22 cellular contexts compared by ENCODE assay signal in genomic region chr1:65176071-65176470, GRCh38. TPM values are rescaled to one million over a fixed set of nuclear protein-coding genes. Genes with fewer than 3 reads are reported as not detected.
DNase-seq lines count a peak whose midpoint lies in the region; ATAC-seq and TF ChIP-seq lines count a peak whose summit lies in the region.
"Had no signal": no experiment of that assay in that cellular context is flagged by ENCODE, and none has a peak within 500 bp of the region (broad histone marks: within the 10 kb centered on the region; RNA-seq: fewer than 3 reads in every experiment).

No MANE protein-coding gene starts in this region.

- ATAC-seq in Right ventricle myocardium inferior (peak; percentile 59), right cardiac atrium (peak; percentile 32 to 44), lower lobe of right lung (no peak), HG03442 (IDR thresholded peaks at IDR 0.05; ENCODE audit: unreplicated experiment) (no peak), HG02571 (IDR thresholded peaks at IDR 0.05; ENCODE audit: unreplicated experiment) (no peak)
- ATAC-seq: activated naive CD8-positive, alpha-beta T cell treated with anti-CD3 and anti-CD28 coated beads, Interleukin-2, amount 50 U/mL, for 24 hours; mucosa of descending colon had no signal

- H3K4me1 ChIP-seq in right cardiac atrium (ENCODE audit: control insufficient read depth, insufficient read depth, low read length): peaks cover 19% of the 10 kb centered on the region
- H3K4me1 ChIP-seq in lower lobe of right lung: peaks cover 20% of the 10 kb centered on the region
- H3K4me1 ChIP-seq: HAP-1 had no signal

- no peaks in the 10 kb centered on the region for H3K36me3 ChIP-seq in lower lobe of right lung
- H3K36me3 ChIP-seq: HAP-1, upper lobe of right lung had no signal

- TF ChIP-seq CTCF in coronary artery (IDR thresholded peaks at IDR 0.05) (no peak), lower lobe of right lung (IDR thresholded peaks at IDR 0.05) (no peak)

- intact Hi-C loops in Right ventricle myocardium inferior (cut with DNase I) (loop anchor here (1.0 to 10.0 kb wide), 2 partner anchors 9 to 221 kb away; no protein-coding TSS in a partner anchor), cardiac septum (cut with DNase I) (loop anchor here (10.0 kb wide), 1 partner anchor 111 kb away; no protein-coding TSS in a partner anchor), right cardiac atrium (cut with DNase I) (no loop called here), lower lobe of right lung (cut with DNase I) (no loop called here)

- H3K4me3 ChIP-seq in coronary artery (peak overlapping the region; percentile 29), right cardiac atrium (ENCODE audit: low read length) (no peak overlapping the region), lower lobe of right lung (no peak overlapping the region)
- H3K4me3 ChIP-seq: HAP-1, mucosa of descending colon, upper lobe of right lung had no signal

- H3K27ac ChIP-seq in coronary artery: peak overlapping the region; percentile 27 to 72
- H3K27ac ChIP-seq in right cardiac atrium (ENCODE audit: low read length): peak overlapping the region; percentile 98
- H3K27ac ChIP-seq in lower lobe of right lung: no peak overlapping the region
- H3K27ac ChIP-seq: upper lobe of right lung had no signal

- H3K9me3 ChIP-seq in right cardiac atrium (ENCODE audit: control insufficient read depth, low read length): no peaks in the 10 kb centered on the region
- no peaks in the 10 kb centered on the region for H3K9me3 ChIP-seq in lower lobe of right lung
- H3K9me3 ChIP-seq: HAP-1, mucosa of descending colon, upper lobe of right lung had no signal

- DNase-seq in Right ventricle myocardium inferior (ENCODE audit: missing footprints) (no peak), cardiac septum (ENCODE audit: low spot score) (no peak), coronary artery (ENCODE audit: low spot score) (no peak), right cardiac atrium (no peak), lower lobe of right lung (no peak)
- DNase-seq in effector CD4-positive, alpha-beta T cell: no peak
- DNase-seq: 8988T; activated CD4-positive, alpha-beta T cell treated with anti-CD3 and anti-CD28 coated beads, Interleukin-2, amount 10 ng/mL, durations not matched to agents 24 days and 14 days; activated CD8-positive, alpha-beta memory T cell treated with anti-CD3 and anti-CD28 coated beads, Interleukin-2, amount 50 U/mL, for 4 hours; activated naive CD8-positive, alpha-beta T cell treated with anti-CD3 and anti-CD28 coated beads, Interleukin-2, amount 50 U/mL, for 24 hours; AML-193; erythroblast; mucosa of descending colon; NCI-H1092 treated with DMSO at 0.1 percent for 48 hours; NCI-H2081 treated with DMSO at 0.1 percent for 48 hours; posterior cingulate gyrus; SIG-M5; stimulated activated naive CD4-positive, alpha-beta T cell; upper lobe of right lung had no signal

- no peaks in the 10 kb centered on the region for H3K27me3 ChIP-seq in right cardiac atrium (ENCODE audit: control insufficient read depth, insufficient read depth)
- H3K27me3 ChIP-seq in lower lobe of right lung (ENCODE audit: low read depth): no peaks in the 10 kb centered on the region
- H3K27me3 ChIP-seq: upper lobe of right lung had no signal

- 71% methylated on average over 2 of the region's 2 CpGs for WGBS in right cardiac atrium

RNA-seq across cellular contexts. Expression of gene AK4, which starts 28.1 kb away (rescaled TPM):
- total RNA-seq in Right ventricle myocardium inferior (153 TPM), cardiac septum (163 TPM), right cardiac atrium (100 to 1,000 TPM in 1 of 4 donors, 10 to 100 TPM in 3; 75.1 to 102 (median 90.8) TPM), lower lobe of right lung (7.0 TPM)
- 31.2 TPM for polyA plus RNA-seq in right cardiac atrium

Comparison
In these comparisons a context has a peak if more than half of its experiments do, and no peak if none do; other contexts are left out.
1. intact Hi-C loops: an anchor here in Right ventricle myocardium inferior (1.0 to 10.0 kb wide) and cardiac septum (10.0 kb wide); none called in right cardiac atrium and lower lobe of right lung.
2. ATAC-seq: peak in Right ventricle myocardium inferior (single experiment) and right cardiac atrium (2 of 2); none in lower lobe of right lung (0 of 2), HG03442 (single experiment) and HG02571 (single experiment).